In genomic region chr1:181251001-181251712, GRCh38 we compare ENCODE assay signal across 8 cellular contexts.
DNase-seq lines count a peak whose midpoint lies in the region; ATAC-seq and TF ChIP-seq lines count a peak whose summit lies in the region.
"Had no signal": no experiment of that assay in that cellular context is flagged by ENCODE, and none has a peak within 500 bp of the region (broad histone marks: within the 10 kb centered on the region; RNA-seq: fewer than 3 reads in every experiment).

No MANE protein-coding gene starts in this region.

- intact Hi-C loops in prostate gland (cut with DNase I), result no loop called here
- intact Hi-C loops in cardiac septum (cut with DNase I), result no loop called here

- H4K20me1 ChIP-seq in GM23248 (ENCODE audit: insufficient read depth), result no peaks in the 10 kb centered on the region

- H3K27me3 ChIP-seq in GM23248 (replicated peaks; ENCODE audit: insufficient read depth), result no peaks in the 10 kb centered on the region
- no peaks in the 10 kb centered on the region for H3K27me3 ChIP-seq in prostate gland (replicated peaks; ENCODE audit: insufficient read depth)

- no peak for TF ChIP-seq POLR2A in prostate gland (IDR thresholded peaks at IDR 0.05)

- H3K27ac ChIP-seq in GM23248, result no peak overlapping the region
- no peak overlapping the region for H3K27ac ChIP-seq in prostate gland
- H3K27ac ChIP-seq: SK-N-MC had no signal

- H3F3A ChIP-seq in GM23248 (ENCODE audit: insufficient read depth), result peaks cover 15% of the 10 kb centered on the region

- H3K36me3 ChIP-seq in GM23248 (ENCODE audit: low read depth), result no peaks in the 10 kb centered on the region
- no peaks in the 10 kb centered on the region for H3K36me3 ChIP-seq in prostate gland

- H3K4me2 ChIP-seq in GM23248 (ENCODE audit: unreplicated experiment), result peak overlapping the region; percentile 7

- no peaks in the 10 kb centered on the region for H3K79me2 ChIP-seq in GM23248 (ENCODE audit: insufficient read depth)

- TF ChIP-seq CTCF in choroid plexus epithelial cell (conservative IDR thresholded peaks at IDR 0.05; ENCODE audit: low read depth, low read length) (no peak), prostate gland (IDR thresholded peaks at IDR 0.05) (no peak)

- H3K9ac ChIP-seq in GM23248, result no peak overlapping the region

- H3K9me2 ChIP-seq in GM23248 (ENCODE audit: insufficient read depth), result no peaks in the 10 kb centered on the region

- DNase-seq in GM23248 (peak; percentile 44), NCI-H446 treated with DMSO at 0.1 percent for 48 hours (lab: John Stamatoyannopoulos, UW) (peak; percentile 87), choroid plexus epithelial cell (ENCODE audit: low read depth) (peak; percentile 11), prostate gland (ENCODE audit: low spot score) (peak; percentile 74), cardiac septum (ENCODE audit: low spot score) (no peak), NCI-H748 (lab: John Stamatoyannopoulos, UW; ENCODE audit: unreplicated experiment) (no peak)

- no peak overlapping the region for H2AFZ ChIP-seq in GM23248

- no peak for ATAC-seq in GM21528 (IDR thresholded peaks at IDR 0.05; ENCODE audit: low FRiP score, unreplicated experiment)

- H3K4me3 ChIP-seq in GM23248 (no peak overlapping the region), choroid plexus epithelial cell (ENCODE audit: low read depth, low read length) (no peak overlapping the region), prostate gland (no peak overlapping the region)
- H3K4me3 ChIP-seq: SK-N-MC had no signal

- H3K4me1 ChIP-seq in GM23248 (ENCODE audit: insufficient read depth), result peaks cover 30% of the 10 kb centered on the region
- no peaks in the 10 kb centered on the region for H3K4me1 ChIP-seq in prostate gland (replicated peaks)

- 34 to 36% methylated on average over 5 of the region's 5 CpGs for WGBS in GM23248 (ENCODE audit: low coverage in 1 of 2, low lambda C conversion rate in 2 of 2, missing lambda C conversion rate in 2 of 2), 2 experiments
- 21% methylated on average over 5 of the region's 5 CpGs for WGBS in prostate gland

- in situ Hi-C loops in GM23248 (cut with MboI), result no loop called here

- H3K9me3 ChIP-seq in GM23248 (ENCODE audit: low read depth) (no peaks in the 10 kb centered on the region), prostate gland (no peaks in the 10 kb centered on the region)

Comparison
In these comparisons a context has a peak if more than half of its experiments do, and no peak if none do; other contexts are left out.
1. DNase-seq: peak in GM23248 (single experiment), NCI-H446 treated with DMSO at 0.1 percent for 48 hours (single experiment), choroid plexus epithelial cell (single experiment) and prostate gland (single experiment); none in cardiac septum (single experiment) and NCI-H748 (single experiment).